17 cellular contexts compared by ENCODE assay signal in genomic region chr3:51605938-51606337, GRCh38.
DNase-seq lines count a peak whose midpoint lies in the region; ATAC-seq and TF ChIP-seq lines count a peak whose summit lies in the region.
"Had no signal": no experiment of that assay in that cellular context is flagged by ENCODE, and none has a peak within 500 bp of the region (broad histone marks: within the 10 kb centered on the region; RNA-seq: fewer than 3 reads in every experiment).

No MANE protein-coding gene starts in this region.

- intact Hi-C loops in natural killer cell (cut with micrococcal nuclease): no loop called here

- TF ChIP-seq CTCF in natural killer cell (IDR thresholded peaks at IDR 0.05) (no peak), WTC11 (IDR thresholded peaks at IDR 0.05) (no peak)

- CTCF ChIA-PET in WTC11 (lab: Charles Lee): interaction anchor here (0.7 kb wide), 1 partner anchor 64 kb away, joined by 3 read pairs; no protein-coding TSS in a partner anchor

- ATAC-seq in natural killer cell (peak in 1 of 3 donors; percentile 32), WTC11 (no peak), memory B cell (ENCODE audit: low read depth) (no peak), HG03520 (IDR thresholded peaks at IDR 0.05; ENCODE audit: unreplicated experiment) (no peak)
- ATAC-seq in natural killer cell treated with Interleukin-12 subunit alpha and Interleukin-12 subunit beta and Interleukin-15 and Interleukin-18, amount 100 ng/mL, for 72 hours: no peak
- ATAC-seq: activated T-cell treated with anti-CD3 and anti-CD28 coated beads, Interleukin-2, amount 50 U/mL, for 4 hours; sciatic nerve had no signal

- H3K4me3 Mint-ChIP-seq in natural killer cell: no peak overlapping the region
- H3K4me3 Mint-ChIP-seq in natural killer cell treated with Interleukin-12 subunit alpha and Interleukin-12 subunit beta and Interleukin-15 and Interleukin-18, amount 100 ng/mL, for 72 hours: no peak overlapping the region
- no peak overlapping the region; the same call in 1 of the 2 replicates for H3K4me3 Mint-ChIP-seq in WTC11
- no peak overlapping the region for H3K4me3 Mint-ChIP-seq in memory B cell
- H3K4me3 Mint-ChIP-seq: activated B cell treated with CpG ODN at 0.5 μM for 24 hours; activated T-cell treated with anti-CD3 and anti-CD28 coated beads, Interleukin-2, amount 50 U/mL, for 4 hours; nephron had no signal

- H3K27me3 Mint-ChIP-seq in natural killer cell (ENCODE audit: low read depth in 2 of 2) (no peaks in the 10 kb centered on the region), WTC11 (ENCODE audit: low read depth) (no peaks in the 10 kb centered on the region), memory B cell (no peaks in the 10 kb centered on the region)
- H3K27me3 Mint-ChIP-seq in natural killer cell treated with Interleukin-12 subunit alpha and Interleukin-12 subunit beta and Interleukin-15 and Interleukin-18, amount 100 ng/mL, for 72 hours: no peaks in the 10 kb centered on the region
- H3K27me3 Mint-ChIP-seq: activated B cell treated with CpG ODN at 0.5 μM for 24 hours had no signal

- H3K9me3 Mint-ChIP-seq in natural killer cell: no peaks in the 10 kb centered on the region
- no peaks in the 10 kb centered on the region for H3K9me3 Mint-ChIP-seq in natural killer cell treated with Interleukin-12 subunit alpha and Interleukin-12 subunit beta and Interleukin-15 and Interleukin-18, amount 100 ng/mL, for 72 hours
- H3K9me3 Mint-ChIP-seq in WTC11: peaks cover 20% of the 10 kb centered on the region
- H3K9me3 Mint-ChIP-seq in memory B cell: no peaks in the 10 kb centered on the region
- H3K9me3 Mint-ChIP-seq: activated B cell treated with CpG ODN at 0.5 μM for 24 hours; activated T-cell treated with anti-CD3 and anti-CD28 coated beads, Interleukin-2, amount 50 U/mL, for 4 hours had no signal

- peak overlapping the region; percentile 2 to 8 for H3K27ac Mint-ChIP-seq in natural killer cell
- H3K27ac Mint-ChIP-seq in natural killer cell treated with Interleukin-12 subunit alpha and Interleukin-12 subunit beta and Interleukin-15 and Interleukin-18, amount 100 ng/mL, for 72 hours: peak overlapping the region in 1 of 2 donors; percentile 35
- H3K27ac Mint-ChIP-seq in WTC11: peak overlapping the region; percentile 34
- peak overlapping the region; percentile 2 for H3K27ac Mint-ChIP-seq in memory B cell
- H3K27ac Mint-ChIP-seq: activated B cell treated with CpG ODN at 0.5 μM for 24 hours, nephron had no signal

- H3K36me3 Mint-ChIP-seq in natural killer cell (no peaks in the 10 kb centered on the region), WTC11 (peaks cover 27% of the 10 kb centered on the region), memory B cell (peaks cover 24% of the 10 kb centered on the region)
- H3K36me3 Mint-ChIP-seq in natural killer cell treated with Interleukin-12 subunit alpha and Interleukin-12 subunit beta and Interleukin-15 and Interleukin-18, amount 100 ng/mL, for 72 hours: peaks cover 6% of the 10 kb centered on the region

- DNase-seq in natural killer cell (no peak), WTC11 (ENCODE audit: low spot score) (no peak), memory B cell (ENCODE audit: low spot score in 2 of 2) (no peak), NCI-H2171 treated with DMSO at 0.1 percent for 48 hours (lab: John Stamatoyannopoulos, UW) (no peak), SHP77 (lab: John Stamatoyannopoulos, UW) (no peak)
- DNase-seq in natural killer cell treated with Interleukin-12 subunit alpha and Interleukin-12 subunit beta and Interleukin-15 and Interleukin-18, amount 100 ng/mL, for 72 hours (ENCODE audit: low spot score): no peak
- DNase-seq: activated B cell treated with CpG ODN at 0.5 μM for 24 hours; activated T-cell treated with anti-CD3 and anti-CD28 coated beads, Interleukin-2, amount 50 U/mL, for 4 hours; brain microvascular endothelial cell; mammary epithelial cell; NCI-H1417 treated with DMSO at 0.1 percent for 48 hours; NCI-H526 treated with DMSO at 0.1 percent for 48 hours; posterior cingulate gyrus; T-helper 9 cell had no signal

- H3K4me1 Mint-ChIP-seq in natural killer cell (peaks cover 15 to 28% of the 10 kb centered on the region in 2 donors), WTC11 (peaks cover 10% of the 10 kb centered on the region), memory B cell (peaks cover 13% of the 10 kb centered on the region)
- H3K4me1 Mint-ChIP-seq in natural killer cell treated with Interleukin-12 subunit alpha and Interleukin-12 subunit beta and Interleukin-15 and Interleukin-18, amount 100 ng/mL, for 72 hours (ENCODE audit: low read depth in 2 of 2): peaks cover 15 to 18% of the 10 kb centered on the region in 2 donors
- H3K4me1 Mint-ChIP-seq: nephron had no signal

- POLR2A ChIA-PET in WTC11 (lab: Charles Lee): no interaction called here

TF ChIP-seq in WTC11, 78 proteins besides CTCF, POLR2A, EP300 and RAD21 (continues in another document):
- TF ChIP-seq KAT7 (CRISPR knock-in tag; IDR thresholded peaks at IDR 0.05; ENCODE audit: borderline replicate concordance) (no peak), ZNF425 (CRISPR knock-in tag; conservative IDR thresholded peaks at IDR 0.05) (no peak), AFF4 (CRISPR knock-in tag; IDR thresholded peaks at IDR 0.05; ENCODE audit: borderline replicate concordance) (no peak), GRHL2 (CRISPR knock-in tag; IDR thresholded peaks at IDR 0.05; ENCODE audit: insufficient replicate concordance, severe bottlenecking) (no peak), NFYB (CRISPR knock-in tag; conservative IDR thresholded peaks at IDR 0.05; ENCODE audit: low read depth) (no peak), TP53 (CRISPR knock-in tag; IDR thresholded peaks at IDR 0.05) (no peak), TEAD1 (CRISPR knock-in tag; IDR thresholded peaks at IDR 0.05) (no peak), OVOL2 (CRISPR knock-in tag; IDR thresholded peaks at IDR 0.05; ENCODE audit: borderline replicate concordance) (no peak), ZNF281 (CRISPR knock-in tag; IDR thresholded peaks at IDR 0.05) (no peak)
